Comparison of ENCODE assay signal across 8 cellular contexts in genomic region chr5:6525910-6526309, GRCh38.
DNase-seq lines count a peak whose midpoint lies in the region; ATAC-seq and TF ChIP-seq lines count a peak whose summit lies in the region.

No MANE protein-coding gene starts in this region.

- H3K4me3 ChIP-seq in AG04449 (ENCODE audit: low read depth, low read length) = no peak overlapping the region
- H3K4me3 ChIP-seq in left ventricle myocardium inferior = no peak overlapping the region

- POLR2A ChIA-PET in AG04449 (lab: Yijun Ruan, JAX) = no interaction called here

- H3K9me3 ChIP-seq in left ventricle myocardium inferior (replicated peaks) = no peaks in the 10 kb centered on the region

- H3K27ac ChIP-seq in left ventricle myocardium inferior (replicated peaks) = no peak overlapping the region

- no peaks in the 10 kb centered on the region for H3K36me3 ChIP-seq in left ventricle myocardium inferior

- DNase-seq in AG04449 (ENCODE audit: low read depth, low spot score) = no peak
- peak; percentile 38 for DNase-seq in OCI-M1 (lab: John Stamatoyannopoulos, UW)
- DNase-seq in left ventricle myocardium inferior = no peak
- DNase-seq in hypothalamus (lab: John Stamatoyannopoulos, UW) = no peak
- DNase-seq in activated naive CD4-positive, alpha-beta T cell treated with Interleukin-2 at 50 U/mL for 16 hours = no peak
- no peak for DNase-seq in NOMO-1 treated with dmso at 0.1 percent for 144 hours (lab: John Stamatoyannopoulos, UW; ENCODE audit: unreplicated experiment)

- ATAC-seq in GM21786 (IDR thresholded peaks at IDR 0.05; ENCODE audit: unreplicated experiment) (peak; percentile 45), GM21381 (IDR thresholded peaks at IDR 0.05; ENCODE audit: unreplicated experiment) (no peak)

- intact Hi-C loops in left ventricle myocardium inferior (cut with micrococcal nuclease) = no loop called here

- TF ChIP-seq CTCF in AG04449 (IDR thresholded peaks at IDR 0.05; ENCODE audit: insufficient read depth, low read length, missing control alignments) (peak; percentile 10), left ventricle myocardium inferior (IDR thresholded peaks at IDR 0.05; ENCODE audit: borderline replicate concordance) (peak; percentile 58)

- CTCF ChIA-PET in AG04449 (lab: Yijun Ruan, JAX) = no interaction called here

- H3K4me1 ChIP-seq in left ventricle myocardium inferior = no peaks in the 10 kb centered on the region

- peaks cover 9% of the 10 kb centered on the region for H3K27me3 ChIP-seq in left ventricle myocardium inferior (ENCODE audit: low read depth)
